21 cellular contexts compared by ENCODE assay signal in genomic region chr22:48853627-48854240, GRCh38.
A peak's percentile ranks its signal among the peaks of the same experiment; 100 is the strongest.
DNase-seq lines count a peak whose midpoint lies in the region; TF ChIP-seq lines count a peak whose summit lies in the region.
"Had no signal": no experiment of that assay in that cellular context is flagged by ENCODE, and none has a peak within 500 bp of the region (broad histone marks: within the 10 kb centered on the region; RNA-seq: fewer than 3 reads in every experiment).

No MANE protein-coding gene starts in this region.

- no peak for TF ChIP-seq CTCF in coronary artery (IDR thresholded peaks at IDR 0.05)
- TF ChIP-seq CTCF in type B pancreatic cell (conservative IDR thresholded peaks at IDR 0.05), result no peak
- no peak for TF ChIP-seq CTCF in glutamatergic neuron (IDR thresholded peaks at IDR 0.05; ENCODE audit: partially characterized antibody, unreplicated experiment)

- H3K27ac ChIP-seq in coronary artery (no peak overlapping the region), neuronal stem cell (replicated peaks; ENCODE audit: low read length) (no peak overlapping the region)
- H3K27ac ChIP-seq: A549; BLaER1 treated with 17β-estradiol and CSF1 and Interleukin-3, amounts not matched to agents 10 nM and 100 nM; GM23248 had no signal

- H3K4me3 ChIP-seq in coronary artery, result no peak overlapping the region
- H3K4me3 ChIP-seq in neuronal stem cell (ENCODE audit: low read length in 2 of 2), result peak overlapping the region in 1 of 2 donors; percentile 39
- H3K4me3 ChIP-seq: A549; BLaER1 treated with 17β-estradiol and CSF1 and Interleukin-3, amounts not matched to agents 10 nM and 100 nM; GM23248 had no signal

- H3K79me1 ChIP-seq in neuronal stem cell (ENCODE audit: low read depth, low read length), result no peaks in the 10 kb centered on the region

- no peak overlapping the region for H3K23ac ChIP-seq in neuronal stem cell (ENCODE audit: low read depth, low read length, poor library complexity)

- H3K4me3 Mint-ChIP-seq in type B pancreatic cell, result no peak overlapping the region
- no peak overlapping the region for H3K4me3 Mint-ChIP-seq in glutamatergic neuron (ENCODE audit: unreplicated experiment)
- H3K4me3 Mint-ChIP-seq: CD14-positive monocyte; CD4-positive, alpha-beta T cell; CD8-positive, alpha-beta memory T cell had no signal

- no peak overlapping the region for H3K14ac ChIP-seq in neuronal stem cell (ENCODE audit: low read length)

- H3K4me2 ChIP-seq in neuronal stem cell (ENCODE audit: insufficient read depth, low read length, poor library complexity, severe bottlenecking), result no peak overlapping the region
- H3K4me2 ChIP-seq: A549 had no signal

- H3K36me3 Mint-ChIP-seq in type B pancreatic cell, result no peaks in the 10 kb centered on the region
- H3K36me3 Mint-ChIP-seq in glutamatergic neuron (ENCODE audit: unreplicated experiment), result peaks cover 9% of the 10 kb centered on the region
- H3K36me3 Mint-ChIP-seq: CD14-positive monocyte; CD8-positive, alpha-beta memory T cell had no signal

- peak; percentile 6 for DNase-seq in activated CD8-positive, alpha-beta memory T cell treated with anti-CD3 and anti-CD28 coated beads, Interleukin-2, amount 50 U/mL, for 48 hours
- DNase-seq in activated CD8-positive, alpha-beta memory T cell treated with anti-CD3 and anti-CD28 coated beads for 24 hours, result no peak
- DNase-seq in coronary artery (ENCODE audit: low spot score) (peak; percentile 64), neuronal stem cell (ENCODE audit: low spot score) (no peak), type B pancreatic cell (ENCODE audit: extremely low spot score, unreplicated experiment) (peak; percentile 45), DMS79 treated with DMSO at 0.1 percent for 48 hours (lab: John Stamatoyannopoulos, UW) (no peak), glutamatergic neuron (no peak)
- DNase-seq: 8988T; ACHN; AML-193; BE2C; CD4-positive, alpha-beta T cell; DMS 273 treated with DMSO at 0.1 percent for 48 hours; DMS79; GF-D8; GM23248; HCEC 1CT had no signal

- H2AFZ ChIP-seq in neuronal stem cell (ENCODE audit: low read length), result no peak overlapping the region
- H2AFZ ChIP-seq: GM23248 had no signal

- no peak overlapping the region for H4K8ac ChIP-seq in neuronal stem cell (ENCODE audit: low read depth, low read length)

- H2BK5ac ChIP-seq in neuronal stem cell (ENCODE audit: low read length), result peak overlapping the region; percentile 67

- H3K18ac ChIP-seq in neuronal stem cell (ENCODE audit: low read length), result peak overlapping the region; percentile 50

- no peak overlapping the region for H3K4ac ChIP-seq in neuronal stem cell (ENCODE audit: low read length)

- H3K9me3 ChIP-seq in neuronal stem cell (replicated peaks in 1 of 2; ENCODE audit: control insufficient read depth in 2 of 2, insufficient read depth in 1 of 2, low read depth in 1 of 2, low read length in 2 of 2), result no peaks in the 10 kb centered on the region
- H3K9me3 ChIP-seq: A549; BE2C; BLaER1 treated with 17β-estradiol and CSF1 and Interleukin-3, amounts not matched to agents 10 nM and 100 nM had no signal

- H4K91ac ChIP-seq in neuronal stem cell (ENCODE audit: low read depth, low read length, poor library complexity), result no peak overlapping the region

- H3K27me3 Mint-ChIP-seq in type B pancreatic cell, result peaks cover 34% of the 10 kb centered on the region
- H3K27me3 Mint-ChIP-seq in glutamatergic neuron (ENCODE audit: unreplicated experiment), result peaks cover 20% of the 10 kb centered on the region

- H3K4me1 Mint-ChIP-seq in type B pancreatic cell (ENCODE audit: unreplicated experiment) (no peaks in the 10 kb centered on the region), glutamatergic neuron (ENCODE audit: low read depth, unreplicated experiment) (no peaks in the 10 kb centered on the region)
- H3K4me1 Mint-ChIP-seq: CD14-positive monocyte; CD8-positive, alpha-beta memory T cell had no signal

- H3K4me1 ChIP-seq in neuronal stem cell (ENCODE audit: control insufficient read depth in 2 of 2, insufficient read depth in 1 of 2, low read depth in 1 of 2, low read length in 2 of 2), result no peaks in the 10 kb centered on the region
- H3K4me1 ChIP-seq: A549, BE2C had no signal

- H2BK120ac ChIP-seq in neuronal stem cell (ENCODE audit: low read depth, low read length), result no peak overlapping the region

- no peak overlapping the region for H2BK12ac ChIP-seq in neuronal stem cell (ENCODE audit: low read length)

- H3K9me3 Mint-ChIP-seq in type B pancreatic cell, result no peaks in the 10 kb centered on the region
- H3K9me3 Mint-ChIP-seq in glutamatergic neuron (ENCODE audit: unreplicated experiment), result peaks cover 27% of the 10 kb centered on the region
- H3K9me3 Mint-ChIP-seq: CD4-positive, alpha-beta T cell had no signal

- H3K36me3 ChIP-seq in neuronal stem cell (replicated peaks in 1 of 2; ENCODE audit: control insufficient read depth in 2 of 2, insufficient read depth in 2 of 2, low read length in 2 of 2), result no peaks in the 10 kb centered on the region
- H3K36me3 ChIP-seq: BE2C; BLaER1 treated with 17β-estradiol and CSF1 and Interleukin-3, amounts not matched to agents 10 nM and 100 nM had no signal

- no peak overlapping the region for H2AK5ac ChIP-seq in neuronal stem cell (ENCODE audit: low read depth, low read length)

- H2BK15ac ChIP-seq in neuronal stem cell (ENCODE audit: low read length), result no peak overlapping the region

- H3K27ac Mint-ChIP-seq in type B pancreatic cell (no peak overlapping the region), glutamatergic neuron (ENCODE audit: unreplicated experiment) (no peak overlapping the region)
- H3K27ac Mint-ChIP-seq: CD14-positive monocyte; CD4-positive, alpha-beta T cell; CD8-positive, alpha-beta memory T cell had no signal

- no CpG with 5 or more reads among the region's 7 CpGs for WGBS in neuronal stem cell (ENCODE audit: extremely low coverage in 2 of 2, insufficient read length in 2 of 2, insufficient replicate concordance in 1 of 2), 2 donors

- no peaks in the 10 kb centered on the region for H3K27me3 ChIP-seq in neuronal stem cell (ENCODE audit: control insufficient read depth in 3 of 3, insufficient read depth in 3 of 3, low read depth in 1 of 3, low read length in 3 of 3)
- H3K27me3 ChIP-seq: BE2C had no signal

- no peak overlapping the region for H3K9ac ChIP-seq in neuronal stem cell (ENCODE audit: low read depth, low read length, poor library complexity)
- H3K9ac ChIP-seq: BLaER1 treated with 17β-estradiol and CSF1 and Interleukin-3, amounts not matched to agents 10 nM and 100 nM; GM23248 had no signal

Comparison
In these comparisons a context has a peak if more than half of its experiments do, and no peak if none do; other contexts are left out.
1. DNase-seq: peak in activated CD8-positive, alpha-beta memory T cell treated with anti-CD3 and anti-CD28 coated beads, Interleukin-2, amount 50 U/mL, for 48 hours (single experiment), coronary artery (single experiment) and type B pancreatic cell (single experiment); none in activated CD8-positive, alpha-beta memory T cell treated with anti-CD3 and anti-CD28 coated beads for 24 hours (single experiment), neuronal stem cell (single experiment), DMS79 treated with DMSO at 0.1 percent for 48 hours (single experiment) and glutamatergic neuron (single experiment).